ENCODE assay signal across 12 cellular contexts in the genomic region with DNA sequence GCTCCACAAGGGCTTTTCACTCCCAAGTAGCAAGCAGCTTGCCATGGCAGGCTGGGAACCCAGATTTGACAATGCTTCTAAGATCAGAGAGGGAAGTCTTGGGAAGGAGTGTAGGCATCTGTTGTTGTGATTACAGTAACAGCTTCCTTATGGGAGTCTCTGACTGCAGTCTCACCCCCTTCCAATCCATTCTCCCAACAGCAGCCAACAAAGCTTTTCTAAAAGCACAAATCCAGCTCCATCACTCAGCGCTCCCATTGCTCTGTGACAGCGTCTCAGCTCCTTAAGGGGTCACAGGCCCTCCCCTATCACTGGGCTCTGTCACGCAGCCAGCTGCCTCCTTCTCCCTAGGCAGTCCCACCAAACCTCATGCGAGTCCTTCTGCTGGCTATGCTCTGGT. TPM values are rescaled to one million over a fixed set of nuclear protein-coding genes. Genes with fewer than 3 reads are reported as not detected.
A peak's percentile ranks its signal among the peaks of the same experiment; 100 is the strongest.
DNase-seq lines count a peak whose midpoint lies in the region; ATAC-seq and TF ChIP-seq lines count a peak whose summit lies in the region.
"Had no signal": no experiment of that assay in that cellular context is flagged by ENCODE, and none has a peak within 500 bp of the region (broad histone marks: within the 10 kb centered on the region; RNA-seq: fewer than 3 reads in every experiment).

No MANE protein-coding gene starts in this region.

- no peak overlapping the region for H2BK120ac ChIP-seq in mesendoderm (ENCODE audit: low read depth, low read length)

- CTCF ChIA-PET in CD8-positive, alpha-beta T cell (lab: Charles Lee), result no interaction called here
- CTCF ChIA-PET in MCF 10A (lab: Yijun Ruan, JAX), result interaction anchor here (1.7 kb wide), 1 partner anchor 65 kb away, joined by 4 read pairs; no protein-coding TSS in a partner anchor
- CTCF ChIA-PET in CD4-positive, alpha-beta memory T cell (lab: Charles Lee; ENCODE audit: partially characterized antibody), result no interaction called here

- no CpG with 5 or more reads among the region's 4 CpGs for WGBS in mesendoderm (ENCODE audit: extremely low coverage, insufficient coverage, low lambda C conversion rate)

- H3K9me3 Mint-ChIP-seq in CD8-positive, alpha-beta T cell, result no peaks in the 10 kb centered on the region
- no peaks in the 10 kb centered on the region for H3K9me3 Mint-ChIP-seq in MCF 10A (ENCODE audit: unreplicated experiment)
- peaks cover 0 to 2% (median 0%) of the 10 kb centered on the region in 8 donors for H3K9me3 Mint-ChIP-seq in CD4-positive, alpha-beta memory T cell

- H3K27me3 ChIP-seq in CD8-positive, alpha-beta T cell (ENCODE audit: insufficient read depth, low read length), result no peaks in the 10 kb centered on the region
- H3K27me3 ChIP-seq in left ventricle myocardium inferior (ENCODE audit: low read depth) (no peaks in the 10 kb centered on the region), gastrocnemius medialis (no peaks in the 10 kb centered on the region), mesendoderm (ENCODE audit: insufficient read depth, low read length, poor library complexity) (no peaks in the 10 kb centered on the region)
- no peaks in the 10 kb centered on the region for H3K27me3 ChIP-seq in CD4-positive, alpha-beta memory T cell (ENCODE audit: insufficient read depth, low read length)

- no peak for TF ChIP-seq POLR2A in gastrocnemius medialis (IDR thresholded peaks at IDR 0.05)

- H3K9ac ChIP-seq in mesendoderm (ENCODE audit: low read length), result no peak overlapping the region

- no peak for ATAC-seq in CD8-positive, alpha-beta T cell
- ATAC-seq in gastrocnemius medialis (no peak), HG03108 (IDR thresholded peaks at IDR 0.05; ENCODE audit: unreplicated experiment) (no peak)

- in situ Hi-C loops in gastrocnemius medialis (cut with MboI; ENCODE audit: low sequenced_read_pairs in 4 of 4), result no loop called here

- H3K23ac ChIP-seq in mesendoderm (ENCODE audit: low read length), result no peak overlapping the region

- intact Hi-C loops in CD8-positive, alpha-beta T cell (cut with DNase I, micrococcal nuclease), result no loop called here
- intact Hi-C loops in MCF 10A (cut with micrococcal nuclease), result no loop called here
- intact Hi-C loops in left ventricle myocardium inferior (cut with micrococcal nuclease), result no loop called here
- intact Hi-C loops in gastrocnemius medialis (cut with DNase I; ENCODE audit: low total_unique reads), result no loop called here
- intact Hi-C loops in CD4-positive, alpha-beta memory T cell (cut with micrococcal nuclease), result no loop called here

- H3K4me1 ChIP-seq in CD8-positive, alpha-beta T cell (ENCODE audit: insufficient read depth, low read length), result no peaks in the 10 kb centered on the region
- H3K4me1 ChIP-seq in left ventricle myocardium inferior (peaks cover 100% of the 10 kb centered on the region), gastrocnemius medialis (peaks cover 8 to 22% of the 10 kb centered on the region in 2 donors), mesendoderm (ENCODE audit: control insufficient read depth, low read depth, low read length) (no peaks in the 10 kb centered on the region)
- no peaks in the 10 kb centered on the region for H3K4me1 ChIP-seq in CD4-positive, alpha-beta memory T cell (ENCODE audit: insufficient read depth, low read length)

- no peaks in the 10 kb centered on the region for H3K36me3 Mint-ChIP-seq in CD8-positive, alpha-beta T cell
- H3K36me3 Mint-ChIP-seq in MCF 10A (ENCODE audit: insufficient read depth, unreplicated experiment), result no peaks in the 10 kb centered on the region
- H3K36me3 Mint-ChIP-seq in CD4-positive, alpha-beta memory T cell, result no peaks in the 10 kb centered on the region

- POLR2A ChIA-PET in CD8-positive, alpha-beta T cell (lab: Charles Lee), result no interaction called here
- POLR2A ChIA-PET in MCF 10A (lab: Yijun Ruan, JAX), result interaction anchor here (0.9 to 2.2 kb wide), 4 partner anchors 12 to 29 kb away, joined by 3 to 10 read pairs (median 6); no protein-coding TSS in a partner anchor
- POLR2A ChIA-PET in CD4-positive, alpha-beta memory T cell (lab: Charles Lee; ENCODE audit: partially characterized antibody), result no interaction called here

- no peak overlapping the region for H2BK15ac ChIP-seq in mesendoderm (replicated peaks; ENCODE audit: low read depth)

- no peak for TF ChIP-seq CTCF in CD8-positive, alpha-beta T cell (IDR thresholded peaks at IDR 0.05)
- no peak for TF ChIP-seq CTCF in MCF 10A (IDR thresholded peaks at IDR 0.05; ENCODE audit: unreplicated experiment)
- TF ChIP-seq CTCF in left ventricle myocardium inferior (IDR thresholded peaks at IDR 0.05; ENCODE audit: borderline replicate concordance), result no peak
- TF ChIP-seq CTCF in gastrocnemius medialis (IDR thresholded peaks at IDR 0.05 in 4 of 5, conservative IDR thresholded peaks at IDR 0.05 in 1 of 5), result no peak

- no peak overlapping the region for H4K8ac ChIP-seq in mesendoderm (ENCODE audit: low read depth, low read length)

- H2AK5ac ChIP-seq in mesendoderm (ENCODE audit: low read length), result no peak overlapping the region

- no TSS peak for BruUV-seq in MCF 10A (replicated peaks; lab: Mats Ljungman, UMichigan)

- H3K4me3 Mint-ChIP-seq in CD8-positive, alpha-beta T cell, result no peak overlapping the region
- H3K4me3 Mint-ChIP-seq in MCF 10A (ENCODE audit: unreplicated experiment), result no peak overlapping the region
- H3K4me3 Mint-ChIP-seq in CD4-positive, alpha-beta memory T cell, result no peak overlapping the region

- no peaks in the 10 kb centered on the region for H3K9me3 ChIP-seq in CD8-positive, alpha-beta T cell (ENCODE audit: low read length)
- H3K9me3 ChIP-seq in left ventricle myocardium inferior (replicated peaks) (no peaks in the 10 kb centered on the region), gastrocnemius medialis (no peaks in the 10 kb centered on the region)
- no peaks in the 10 kb centered on the region for H3K9me3 ChIP-seq in CD4-positive, alpha-beta memory T cell (ENCODE audit: control insufficient read depth in 1 of 2, low read length in 2 of 2)

- H3K79me2 ChIP-seq in mesendoderm (ENCODE audit: control insufficient read depth, insufficient read depth, low read length), result no peaks in the 10 kb centered on the region

- no peak overlapping the region for H3K27ac ChIP-seq in CD8-positive, alpha-beta T cell (ENCODE audit: low read depth, low read length)
- H3K27ac ChIP-seq in left ventricle myocardium inferior (replicated peaks), result peak overlapping the region; percentile 98
- H3K27ac ChIP-seq in gastrocnemius medialis, result peak overlapping the region; percentile 70 to 75 (median 72)
- H3K27ac ChIP-seq in mesendoderm (ENCODE audit: low read depth, low read length), result no peak overlapping the region
- H3K27ac ChIP-seq in CD4-positive, alpha-beta memory T cell (ENCODE audit: low read depth, low read length), result no peak overlapping the region
- H3K27ac ChIP-seq: PC-9, VCaP had no signal

- H3K56ac ChIP-seq in mesendoderm (ENCODE audit: low read length), result no peak overlapping the region

- H3K4me3 ChIP-seq in CD8-positive, alpha-beta T cell (ENCODE audit: low read depth, low read length), result no peak overlapping the region
- peak overlapping the region; percentile 28 for H3K4me3 ChIP-seq in left ventricle myocardium inferior
- no peak overlapping the region for H3K4me3 ChIP-seq in gastrocnemius medialis
- H3K4me3 ChIP-seq in mesendoderm (ENCODE audit: low read length), result no peak overlapping the region
- no peak overlapping the region for H3K4me3 ChIP-seq in CD4-positive, alpha-beta memory T cell (ENCODE audit: low read length in 2 of 2)
- H3K4me3 ChIP-seq: PC-9 had no signal

- DNase-seq in CD8-positive, alpha-beta T cell, result no peak
- DNase-seq in MCF 10A (ENCODE audit: unreplicated experiment) (no peak), left ventricle myocardium inferior (peak; percentile 53), gastrocnemius medialis (no peak), mesendoderm (no peak), islet precursor cell (no peak)
- DNase-seq in CD4-positive, alpha-beta memory T cell, result no peak
- DNase-seq: midbrain, NCI-H1930, PC-9 had no signal

- H3K79me1 ChIP-seq in mesendoderm (ENCODE audit: low read length), result no peaks in the 10 kb centered on the region

- H3K27ac Mint-ChIP-seq in CD8-positive, alpha-beta T cell, result peak overlapping the region; percentile 33
- H3K27ac Mint-ChIP-seq in MCF 10A (ENCODE audit: low read depth, unreplicated experiment), result peak overlapping the region; percentile 55
- H3K27ac Mint-ChIP-seq in CD4-positive, alpha-beta memory T cell, result peak overlapping the region in 1 of 7 donors; percentile 59

- H4K5ac ChIP-seq in mesendoderm (ENCODE audit: low read length), result no peak overlapping the region

- no peak overlapping the region for H3K4me2 ChIP-seq in mesendoderm (ENCODE audit: low read length)
- H3K4me2 ChIP-seq: PC-9 had no signal

- no peaks in the 10 kb centered on the region for H3K4me1 Mint-ChIP-seq in CD8-positive, alpha-beta T cell (ENCODE audit: low read depth)
- peaks cover 44% of the 10 kb centered on the region for H3K4me1 Mint-ChIP-seq in MCF 10A (ENCODE audit: insufficient read depth, unreplicated experiment)
- no peaks in the 10 kb centered on the region for H3K4me1 Mint-ChIP-seq in CD4-positive, alpha-beta memory T cell

- no peak overlapping the region for H3K18ac ChIP-seq in mesendoderm (ENCODE audit: low read length)

- no peaks in the 10 kb centered on the region for H3K36me3 ChIP-seq in CD8-positive, alpha-beta T cell (ENCODE audit: insufficient read depth, low read length)
- H3K36me3 ChIP-seq in left ventricle myocardium inferior, result no peaks in the 10 kb centered on the region
- no peaks in the 10 kb centered on the region for H3K36me3 ChIP-seq in gastrocnemius medialis
- no peaks in the 10 kb centered on the region for H3K36me3 ChIP-seq in mesendoderm (ENCODE audit: control insufficient read depth, insufficient read depth, low read length)
- H3K36me3 ChIP-seq in CD4-positive, alpha-beta memory T cell (ENCODE audit: insufficient read depth, low read length), result no peaks in the 10 kb centered on the region

- H2BK5ac ChIP-seq in mesendoderm (ENCODE audit: low read length), result no peak overlapping the region

- peaks cover 17% of the 10 kb centered on the region for H3K27me3 Mint-ChIP-seq in CD8-positive, alpha-beta T cell (ENCODE audit: low read depth)
- no peaks in the 10 kb centered on the region for H3K27me3 Mint-ChIP-seq in MCF 10A (ENCODE audit: insufficient read depth, unreplicated experiment)
- H3K27me3 Mint-ChIP-seq in CD4-positive, alpha-beta memory T cell, result peaks cover 19 to 25% of the 10 kb centered on the region in 2 donors

- no peak overlapping the region for H3K4ac ChIP-seq in mesendoderm (ENCODE audit: low read depth, low read length)

RNA-seq across cellular contexts. Expression of gene IGFBP7, which starts 7.1 kb away (rescaled TPM):
- total RNA-seq in CD8-positive, alpha-beta T cell, result not detected
- total RNA-seq in MCF 10A (2022), result 55.2 and 61.9 TPM in 2 replicates
- 698 TPM for total RNA-seq in left ventricle myocardium inferior
- 100 to 1,000 TPM; 117 to 241 (median 152) TPM for total RNA-seq in gastrocnemius medialis
- polyA plus RNA-seq in mesendoderm (2013, experiment 1 of 2), result 3.1 TPM
- polyA plus RNA-seq in mesendoderm (2013, experiment 2 of 2), result 3.3 TPM
- total RNA-seq in CD4-positive, alpha-beta memory T cell, result not detected
- polyA plus RNA-seq in CD4-positive, alpha-beta memory T cell, result not detected

Comparison
In these comparisons a context has a peak if more than half of its experiments do, and no peak if none do; other contexts are left out.
1. H3K27ac ChIP-seq: peak in left ventricle myocardium inferior (single experiment) and gastrocnemius medialis (4 of 4); none in CD8-positive, alpha-beta T cell (single experiment), mesendoderm (single experiment) and CD4-positive, alpha-beta memory T cell (single experiment).
2. RNA of gene IGFBP7, which starts 7.1 kb away (total RNA-seq): 698 TPM in left ventricle myocardium inferior (single experiment), 117 to 241 TPM in gastrocnemius medialis and 55.2 to 61.9 TPM in MCF 10A; not detected in CD4-positive, alpha-beta memory T cell and not detected in CD8-positive, alpha-beta T cell; every median in the first group is over 10 times any median in the second.